8 cellular contexts compared by ENCODE assay signal in genomic region chr19:58150328-58150921, GRCh38. TPM values are rescaled to one million over a fixed set of nuclear protein-coding genes. Genes with fewer than 3 reads are reported as not detected.
DNase-seq lines count a peak whose midpoint lies in the region; ATAC-seq and TF ChIP-seq lines count a peak whose summit lies in the region.

ZNF329 (minus strand) TSS chr19:58150789; CDS start chr19:58129503, 21,286 bp downstream.

- peak within 1 kb of the TSS; percentile 83 for H3K27ac ChIP-seq in KOPT-K1 (ENCODE audit: low read depth, low read length, poor library complexity, severe bottlenecking)
- H3K27ac ChIP-seq in neutrophil = peak within 1 kb of the TSS; percentile 23
- peak within 1 kb of the TSS; percentile 67 for H3K27ac ChIP-seq in subcutaneous abdominal adipose tissue (ENCODE audit: low read depth, low read length)

- peaks cover 11% of the 10 kb centered on the region for H3K36me3 Mint-ChIP-seq in activated naive CD4-positive, alpha-beta T cell treated with anti-CD3 and anti-CD28 coated beads for 36 hours (ENCODE audit: low read depth)

- H3K9me3 Mint-ChIP-seq in activated naive CD4-positive, alpha-beta T cell treated with anti-CD3 and anti-CD28 coated beads for 36 hours = peaks cover 12% of the 10 kb centered on the region

- H3K27ac Mint-ChIP-seq in activated naive CD4-positive, alpha-beta T cell treated with anti-CD3 and anti-CD28 coated beads for 36 hours = peak within 1 kb of the TSS; percentile 86

- intact Hi-C loops in activated naive CD4-positive, alpha-beta T cell treated with anti-CD3 and anti-CD28 coated beads for 36 hours (cut with micrococcal nuclease) = loop anchor here (1.0 to 10.0 kb wide), 5 partner anchors 33 to 676 kb away; partner anchors contain the start of genes ZNF256, ZNF274, ZNF416 and ZNF552

- peak within 1 kb of the TSS; percentile 90 for H3K4me3 Mint-ChIP-seq in activated naive CD4-positive, alpha-beta T cell treated with anti-CD3 and anti-CD28 coated beads for 36 hours

- H3K4me1 Mint-ChIP-seq in activated naive CD4-positive, alpha-beta T cell treated with anti-CD3 and anti-CD28 coated beads for 36 hours (ENCODE audit: low read depth) = peaks cover 24% of the 10 kb centered on the region

- peak within 1 kb of the TSS in 4 of 5 donors; percentile 77 to 96 (median 90) for H3K9ac ChIP-seq in subcutaneous abdominal adipose tissue (ENCODE audit: low read length in 5 of 5)

- in situ Hi-C loops in SK-MEL-5 (cut with HindIII; ENCODE audit: low pct_unique_long_range_greater_than_20kb, low sequenced_read_pairs) = no loop called here

- no peaks in the 10 kb centered on the region for H3K27me3 Mint-ChIP-seq in activated naive CD4-positive, alpha-beta T cell treated with anti-CD3 and anti-CD28 coated beads for 36 hours (ENCODE audit: low read depth)

- DNase-seq in CMK (ENCODE audit: low read depth) (peak; percentile 77), SK-MEL-5 (ENCODE audit: low read depth, low spot score) (peak; percentile 74), germinal center (ENCODE audit: low spot score) (peak; percentile 93)
- peak; percentile 93 for DNase-seq in activated naive CD4-positive, alpha-beta T cell treated with anti-CD3 and anti-CD28 coated beads for 36 hours

- TF ChIP-seq CTCF in neutrophil (IDR thresholded peaks at IDR 0.05) = peak; percentile 43

- peaks cover 8% of the 10 kb centered on the region for H3K27me3 ChIP-seq in neutrophil
- H3K27me3 ChIP-seq in subcutaneous abdominal adipose tissue (ENCODE audit: control insufficient read depth in 5 of 5, insufficient read depth in 4 of 5, low read length in 5 of 5) = no peaks in the 10 kb centered on the region

- CTCF ChIA-PET in activated naive CD4-positive, alpha-beta T cell treated with anti-CD3 and anti-CD28 coated beads for 36 hours (lab: Charles Lee) = no interaction called here

- H3K4me3 ChIP-seq in neutrophil (ENCODE audit: low read depth in 1 of 2, low read length in 1 of 2) = peak within 1 kb of the TSS; percentile 75 to 83
- H3K4me3 ChIP-seq in subcutaneous abdominal adipose tissue (ENCODE audit: low read depth in 1 of 5, low read length in 5 of 5) = peak within 1 kb of the TSS; percentile 54 to 91 (median 86)

- H3K36me3 ChIP-seq in KOPT-K1 (ENCODE audit: insufficient read depth, low read length) (peaks cover 13% of the 10 kb centered on the region; the same call in 1 of the 2 replicates), neutrophil (no peaks in the 10 kb centered on the region), subcutaneous abdominal adipose tissue (ENCODE audit: control insufficient read depth in 5 of 5, insufficient read depth in 5 of 5, low read length in 5 of 5) (no peaks in the 10 kb centered on the region)

- ATAC-seq in GM21528 (IDR thresholded peaks at IDR 0.05; ENCODE audit: low FRiP score, unreplicated experiment) = peak; percentile 65

- H3K9me3 ChIP-seq in KOPT-K1 (ENCODE audit: insufficient read depth, low read length, poor library complexity, severe bottlenecking) (peaks cover 26% of the 10 kb centered on the region), neutrophil (peaks cover 3% of the 10 kb centered on the region), subcutaneous abdominal adipose tissue (ENCODE audit: control insufficient read depth in 5 of 5, low read length in 5 of 5) (peaks cover 4 to 21% (median 18%) of the 10 kb centered on the region in 5 donors)

- H3K4me1 ChIP-seq in neutrophil (ENCODE audit: control insufficient read depth in 1 of 2, insufficient read depth in 1 of 2, low read depth in 1 of 2, low read length in 1 of 2) (peaks cover 19 to 23% of the 10 kb centered on the region in 2 experiments), subcutaneous abdominal adipose tissue (ENCODE audit: control insufficient read depth in 5 of 5, insufficient read depth in 5 of 5, low read length in 5 of 5) (peaks cover 0 to 37% (median 28%) of the 10 kb centered on the region in 5 donors)

RNA-seq across cellular contexts. Expression of gene ZNF329, which starts in this region (rescaled TPM):
- 9.3 and 10.7 TPM in 2 replicates for total RNA-seq in SK-MEL-5 (2014; rRNA removed; shearing (Covaris generic))
- polyA plus RNA-seq in SK-MEL-5 (2015; cell fraction: cytosol; rRNA removed) = 3.9 and 4.1 TPM in 2 replicates
- 5.6 and 5.8 TPM in 2 replicates for polyA plus RNA-seq in SK-MEL-5 (2015; cell fraction: nucleus; rRNA removed)
- 1 to 10 TPM; 4.3 to 4.8 TPM for total RNA-seq in activated naive CD4-positive, alpha-beta T cell treated with anti-CD3 and anti-CD28 coated beads for 36 hours

Comparison
In these comparisons a context has a peak if more than half of its experiments do, and no peak if none do; other contexts are left out.
1. Peak in every context shown above with its lines: DNase-seq, ATAC-seq, H3K4me3 ChIP-seq and H3K27ac ChIP-seq.
2. H3K27ac ChIP-seq: peak in every context shown above with its lines; median percentile 83 in KOPT-K1; 67 in subcutaneous abdominal adipose tissue; 23 in neutrophil.